ENCODE assay signal across 1 cellular context in the genomic region with DNA sequence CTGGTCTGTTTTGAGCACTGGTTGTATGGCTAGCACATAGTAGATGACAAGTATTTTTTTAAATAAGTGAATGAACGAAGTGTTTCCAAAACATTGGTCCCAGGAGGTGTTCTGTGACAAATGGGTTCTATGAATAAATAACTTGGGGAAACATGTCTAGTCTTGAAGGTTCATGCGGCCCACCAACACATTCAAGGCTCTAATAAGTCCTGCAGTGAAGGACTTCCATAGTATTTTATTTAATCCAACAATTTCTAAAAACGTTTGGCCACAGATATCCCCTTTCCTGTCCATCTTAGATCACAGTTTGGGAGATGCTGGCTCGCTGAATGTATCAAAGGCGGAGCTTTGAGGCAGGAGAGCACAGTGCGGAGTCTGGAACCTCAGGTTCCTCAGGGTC.
TF ChIP-seq lines count a peak whose summit lies in the region.

No MANE protein-coding gene starts in this region.

TF ChIP-seq in IMR-90, 13 proteins besides CTCF, POLR2A, EP300 and RAD21 (continued from another document):
- TF ChIP-seq, protein P1, sequence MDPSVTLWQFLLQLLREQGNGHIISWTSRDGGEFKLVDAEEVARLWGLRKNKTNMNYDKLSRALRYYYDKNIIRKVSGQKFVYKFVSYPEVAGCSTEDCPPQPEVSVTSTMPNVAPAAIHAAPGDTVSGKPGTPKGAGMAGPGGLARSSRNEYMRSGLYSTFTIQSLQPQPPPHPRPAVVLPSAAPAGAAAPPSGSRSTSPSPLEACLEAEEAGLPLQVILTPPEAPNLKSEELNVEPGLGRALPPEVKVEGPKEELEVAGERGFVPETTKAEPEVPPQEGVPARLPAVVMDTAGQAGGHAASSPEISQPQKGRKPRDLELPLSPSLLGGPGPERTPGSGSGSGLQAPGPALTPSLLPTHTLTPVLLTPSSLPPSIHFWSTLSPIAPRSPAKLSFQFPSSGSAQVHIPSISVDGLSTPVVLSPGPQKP (IDR thresholded peaks at IDR 0.05; ENCODE audit: borderline replicate concordance, low read depth, low read length): no peak
- TF ChIP-seq MAFK (IDR thresholded peaks at IDR 0.05; ENCODE audit: low read depth, low read length) (no peak), RFX5 (IDR thresholded peaks at IDR 0.05; ENCODE audit: low read depth, low read length) (no peak), NFE2L2 (IDR thresholded peaks at IDR 0.05; ENCODE audit: low read depth, low read length) (no peak), RCOR1 (IDR thresholded peaks at IDR 0.05; ENCODE audit: insufficient replicate concordance, low read length) (no peak), CEBPB (IDR thresholded peaks at IDR 0.05; ENCODE audit: low read depth, low read length) (no peak), MXI1 (IDR thresholded peaks at IDR 0.05; ENCODE audit: borderline replicate concordance, low read depth, low read length) (no peak), CHD1 (IDR thresholded peaks at IDR 0.05; ENCODE audit: low read depth, low read length) (no peak), MAZ (IDR thresholded peaks at IDR 0.05; ENCODE audit: borderline replicate concordance, low read depth, low read length) (no peak)
